Comparison of ENCODE assay signal across 8 cellular contexts in the genomic region with DNA sequence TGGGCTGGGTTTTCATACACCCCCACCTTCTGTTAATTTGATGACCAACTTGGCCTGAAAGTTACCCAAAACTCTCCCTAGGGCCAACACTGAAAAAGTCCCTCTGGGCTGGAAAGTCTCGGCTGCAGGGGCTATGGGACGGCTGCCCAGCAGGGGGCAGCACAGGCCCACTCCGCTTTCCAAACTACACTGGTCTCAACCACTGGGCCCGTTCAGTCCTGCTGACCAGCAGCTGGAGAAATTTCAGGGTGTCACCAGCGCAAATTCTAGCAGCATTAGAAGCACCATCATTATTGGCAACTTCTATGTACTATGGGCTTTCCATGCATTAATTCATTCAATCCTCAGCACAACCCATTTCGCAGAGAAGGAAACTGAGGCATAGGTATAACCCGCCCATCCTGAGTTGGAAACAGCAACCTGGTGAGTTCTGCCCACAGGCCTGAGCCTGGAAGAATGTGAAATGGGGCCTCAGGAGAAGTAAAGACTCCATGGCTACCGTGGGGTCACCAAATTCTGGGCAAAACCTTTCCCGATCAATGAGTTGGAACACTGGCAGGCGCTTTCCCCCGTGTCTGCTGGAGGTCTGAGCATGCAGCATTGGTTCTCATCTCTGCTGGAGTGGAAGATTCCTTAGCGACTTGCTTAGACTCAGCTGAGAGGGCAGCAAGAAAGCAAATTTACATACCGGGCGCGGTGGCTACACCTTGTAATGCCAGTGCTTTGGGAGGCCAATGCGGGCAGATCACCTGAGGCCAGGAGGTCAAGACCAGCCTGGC. TPM values are rescaled to one million over a fixed set of nuclear protein-coding genes. Genes with fewer than 3 reads are reported as not detected.
DNase-seq lines count a peak whose midpoint lies in the region; ATAC-seq and TF ChIP-seq lines count a peak whose summit lies in the region.

No MANE protein-coding gene starts in this region.

- H3K79me2 ChIP-seq in Karpas-422 (ENCODE audit: low read length): no peaks in the 10 kb centered on the region

- no peak for DNase-seq in AG09319 (ENCODE audit: extremely low read depth, low read depth)
- peak; percentile 84 for DNase-seq in Karpas-422
- DNase-seq in activated CD4-positive, alpha-beta T cell treated with anti-CD3 and anti-CD28 coated beads for 1 hour: peak; percentile 33
- DNase-seq in coronary artery (ENCODE audit: low spot score): no peak
- DNase-seq in medulla oblongata (ENCODE audit: extremely low spot score): peak; percentile 49
- DNase-seq in stimulated activated CD8-positive, alpha-beta memory T cell treated with anti-CD3 and anti-CD28 coated beads, Interleukin-7, amount 100 ng/mL, for 1 hour (ENCODE audit: low read depth in 2 of 2): peak; percentile 16 to 30
- no peak for DNase-seq in NCI-H1417 treated with DMSO at 0.1 percent for 48 hours (lab: John Stamatoyannopoulos, UW)

- H3K27me3 ChIP-seq in Karpas-422 (ENCODE audit: low read length): no peaks in the 10 kb centered on the region

- H3K36me3 ChIP-seq in Karpas-422 (ENCODE audit: insufficient read depth, low read length): peaks cover 74% of the 10 kb centered on the region

- no peak overlapping the region for H3K27ac ChIP-seq in Karpas-422 (ENCODE audit: low read length)
- no peak overlapping the region for H3K27ac ChIP-seq in coronary artery

- H3K4me3 ChIP-seq in Karpas-422 (ENCODE audit: low read length) (no peak overlapping the region), coronary artery (no peak overlapping the region)

- H3K9me3 ChIP-seq in Karpas-422 (ENCODE audit: low read length): no peaks in the 10 kb centered on the region

- peaks cover 13% of the 10 kb centered on the region; the same call in 1 of the 2 replicates for H4K20me1 ChIP-seq in Karpas-422 (ENCODE audit: insufficient read depth, low read depth, low read length)

- no peak overlapping the region for H2AFZ ChIP-seq in Karpas-422 (ENCODE audit: low read length)

- TF ChIP-seq CTCF in AG09319 (IDR thresholded peaks at IDR 0.05; ENCODE audit: low read depth, low read length) (peak; percentile 79), coronary artery (IDR thresholded peaks at IDR 0.05) (peak; percentile 77)

- peak; percentile 63 for ATAC-seq in GM18868 (IDR thresholded peaks at IDR 0.05; ENCODE audit: unreplicated experiment)

- H3K9ac ChIP-seq in Karpas-422 (ENCODE audit: low read length): no peak overlapping the region

- no peaks in the 10 kb centered on the region for H3K4me1 ChIP-seq in Karpas-422 (ENCODE audit: low read length)

- H3K4me2 ChIP-seq in Karpas-422 (ENCODE audit: low read depth, low read length, poor library complexity, severe bottlenecking): no peak overlapping the region

- H3K9me2 ChIP-seq in Karpas-422 (replicated peaks; ENCODE audit: insufficient read depth, low read length): no peaks in the 10 kb centered on the region

RNA-seq across cellular contexts. Expression of a gene that starts 9.7 kb away (rescaled TPM):
- not detected in 2 replicates for total RNA-seq in Karpas-422 (2014; rRNA removed; shearing (Covaris generic); ENCODE audit: low replicate concordance)

RNA-seq across cellular contexts. Expression of a gene that starts 16.4 kb away (rescaled TPM):
- not detected in 2 replicates for total RNA-seq in Karpas-422 (2014; rRNA removed; shearing (Covaris generic); ENCODE audit: low replicate concordance)

RNA-seq across cellular contexts. Expression of a gene that starts 48.5 kb away (rescaled TPM):
- 77.9 and 122 TPM in 2 replicates for total RNA-seq in Karpas-422 (2014; rRNA removed; shearing (Covaris generic); ENCODE audit: low replicate concordance)

Comparison
In these comparisons a context has a peak if more than half of its experiments do, and no peak if none do; other contexts are left out.
1. DNase-seq: peak in Karpas-422 (single experiment), activated CD4-positive, alpha-beta T cell treated with anti-CD3 and anti-CD28 coated beads for 1 hour (single experiment), medulla oblongata (single experiment) and stimulated activated CD8-positive, alpha-beta memory T cell treated with anti-CD3 and anti-CD28 coated beads, Interleukin-7, amount 100 ng/mL, for 1 hour (2 of 2); none in AG09319 (single experiment), coronary artery (single experiment) and NCI-H1417 treated with DMSO at 0.1 percent for 48 hours (single experiment).